20 cellular contexts compared by ENCODE assay signal in the genomic region with DNA sequence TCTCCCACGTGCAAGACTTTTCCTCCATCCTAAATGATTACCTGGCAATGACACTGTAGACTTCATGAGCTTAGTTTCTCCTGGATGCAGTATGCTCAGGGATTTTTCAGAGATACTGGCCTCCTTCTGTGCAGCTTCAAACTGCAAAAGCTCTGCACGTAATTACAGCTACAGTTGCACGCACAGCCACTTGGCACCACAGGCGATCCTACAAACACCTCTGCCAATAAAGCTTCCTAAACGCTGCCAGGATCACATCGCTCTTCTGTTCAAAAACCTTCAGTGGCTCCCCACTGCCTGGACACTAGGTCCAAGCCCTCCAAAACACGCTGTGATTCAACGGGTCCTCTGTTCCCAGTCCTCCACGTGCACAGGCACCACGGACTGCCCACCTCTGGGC. TPM values are rescaled to one million over a fixed set of nuclear protein-coding genes. Genes with fewer than 3 reads are reported as not detected.
"Had no signal": no experiment of that assay in that cellular context is flagged by ENCODE, and none has a peak within 500 bp of the region (broad histone marks: within the 10 kb centered on the region; RNA-seq: fewer than 3 reads in every experiment).

No MANE protein-coding gene starts in this region.

- H3K27ac ChIP-seq: epithelial cell of prostate, heart left ventricle, prostate gland, SK-N-MC, spleen, tibial artery had no signal

- H3K4me3 Mint-ChIP-seq: activated CD4-positive, alpha-beta T cell treated with anti-CD3 and anti-CD28 coated beads, Interleukin-2, amount 10 ng/mL, durations not matched to agents 7 days and 5 days; activated naive CD8-positive, alpha-beta T cell treated with anti-CD3 and anti-CD28 coated beads for 36 hours; natural killer cell treated with Interleukin-12 subunit alpha and Interleukin-12 subunit beta and Interleukin-15 and Interleukin-18, amount 100 ng/mL, for 72 hours; stimulated activated naive CD8-positive, alpha-beta T cell treated with anti-CD3 and anti-CD28 coated beads, Interleukin-15, amount 100 ng/mL, for 72 hours had no signal

- DNase-seq: activated CD4-positive, alpha-beta T cell treated with anti-CD3 and anti-CD28 coated beads, Interleukin-2, amount 10 ng/mL, durations not matched to agents 7 days and 5 days; activated effector memory CD4-positive, alpha-beta T cell treated with anti-CD3 and anti-CD28 coated beads, Interleukin-2, amount 50 U/mL, for 16 hours; activated naive CD8-positive, alpha-beta T cell treated with anti-CD3 and anti-CD28 coated beads for 36 hours; activated T-cell treated with anti-CD3 and anti-CD28 coated beads, Interleukin-2, amount 50 U/mL, for 1 hour; heart left ventricle; left ventricle myocardium superior; mammary epithelial cell; midbrain; spleen; stimulated activated CD4-positive, alpha-beta T cell treated with anti-CD3 and anti-CD28 coated beads, Interleukin-4, amount 100 ng/mL, for 1 hour; stimulated activated naive CD8-positive, alpha-beta T cell treated with anti-CD3 and anti-CD28 coated beads, Interleukin-15, amount 100 ng/mL, for 72 hours; tibial artery had no signal

- H3K27me3 ChIP-seq: heart left ventricle, spleen, tibial artery had no signal

- FAIRE-seq: bronchial epithelial cell, islet of Langerhans had no signal

- H3K27ac Mint-ChIP-seq: activated CD4-positive, alpha-beta T cell treated with anti-CD3 and anti-CD28 coated beads, Interleukin-2, amount 10 ng/mL, durations not matched to agents 7 days and 5 days; activated naive CD8-positive, alpha-beta T cell treated with anti-CD3 and anti-CD28 coated beads for 36 hours; natural killer cell treated with Interleukin-12 subunit alpha and Interleukin-12 subunit beta and Interleukin-15 and Interleukin-18, amount 100 ng/mL, for 72 hours had no signal

- H3K4me1 ChIP-seq: heart left ventricle, prostate gland, spleen, tibial artery had no signal

- H3K27me3 Mint-ChIP-seq: activated CD4-positive, alpha-beta T cell treated with anti-CD3 and anti-CD28 coated beads, Interleukin-2, amount 10 ng/mL, durations not matched to agents 7 days and 5 days; activated naive CD8-positive, alpha-beta T cell treated with anti-CD3 and anti-CD28 coated beads for 36 hours; natural killer cell treated with Interleukin-12 subunit alpha and Interleukin-12 subunit beta and Interleukin-15 and Interleukin-18, amount 100 ng/mL, for 72 hours; stimulated activated naive CD8-positive, alpha-beta T cell treated with anti-CD3 and anti-CD28 coated beads, Interleukin-15, amount 100 ng/mL, for 72 hours had no signal

- ATAC-seq: activated CD4-positive, CD25-positive, alpha-beta regulatory T cell treated with anti-CD3 and anti-CD28 coated beads, Interleukin-2, amount 50 U/mL, for 24 hours; heart left ventricle; left ventricle myocardium superior; natural killer cell treated with Interleukin-12 subunit alpha and Interleukin-12 subunit beta and Interleukin-15 and Interleukin-18, amount 100 ng/mL, for 72 hours; stimulated activated naive CD8-positive, alpha-beta T cell treated with anti-CD3 and anti-CD28 coated beads, Interleukin-15, amount 100 ng/mL, for 72 hours had no signal

- H3K4me3 ChIP-seq: heart left ventricle, prostate gland, SK-N-MC, spleen, tibial artery had no signal

- H3K9me3 Mint-ChIP-seq: activated CD4-positive, alpha-beta T cell treated with anti-CD3 and anti-CD28 coated beads, Interleukin-2, amount 10 ng/mL, durations not matched to agents 7 days and 5 days; activated naive CD8-positive, alpha-beta T cell treated with anti-CD3 and anti-CD28 coated beads for 36 hours; natural killer cell treated with Interleukin-12 subunit alpha and Interleukin-12 subunit beta and Interleukin-15 and Interleukin-18, amount 100 ng/mL, for 72 hours; stimulated activated naive CD8-positive, alpha-beta T cell treated with anti-CD3 and anti-CD28 coated beads, Interleukin-15, amount 100 ng/mL, for 72 hours had no signal

- H3K36me3 ChIP-seq: prostate gland had no signal

- H3K4me1 Mint-ChIP-seq: activated CD4-positive, alpha-beta T cell treated with anti-CD3 and anti-CD28 coated beads, Interleukin-2, amount 10 ng/mL, durations not matched to agents 7 days and 5 days had no signal

- H3K9me3 ChIP-seq: heart left ventricle, prostate gland, spleen, tibial artery had no signal

RNA-seq across cellular contexts. Expression of a gene that starts 49.5 kb away (rescaled TPM):
- total RNA-seq: bronchial epithelial cell, fibroblast of villous mesenchyme had no signal
